In genomic region chr16:57999366-57999970, GRCh38 we compare ENCODE assay signal across 8 cellular contexts. TPM values are rescaled to one million over a fixed set of nuclear protein-coding genes. Genes with fewer than 3 reads are reported as not detected.
DNase-seq lines count a peak whose midpoint lies in the region; TF ChIP-seq lines count a peak whose summit lies in the region.

No MANE protein-coding gene starts in this region.

- TF ChIP-seq CTCF in CD14-positive monocyte (IDR thresholded peaks at IDR 0.05) (no peak), HL-60 (IDR thresholded peaks at IDR 0.05; ENCODE audit: insufficient read depth, low read length) (no peak), esophagus muscularis mucosa (IDR thresholded peaks at IDR 0.05) (no peak), osteoblast (IDR thresholded peaks at IDR 0.05; ENCODE audit: extremely low read depth, low read depth, low read length) (peak; percentile 13)

- peak overlapping the region; percentile 79 to 94 (median 91) for H3K27ac Mint-ChIP-seq in CD14-positive monocyte
- peak overlapping the region; percentile 83 for H3K27ac Mint-ChIP-seq in activated CD4-positive, alpha-beta memory T cell treated with anti-CD3 and anti-CD28 coated beads for 36 hours

- H3K79me2 ChIP-seq in osteoblast (ENCODE audit: insufficient read depth, low read length) = peaks cover 25% of the 10 kb centered on the region

- peaks cover 63% of the 10 kb centered on the region for H3K4me1 Mint-ChIP-seq in CD14-positive monocyte
- peaks cover 60% of the 10 kb centered on the region for H3K4me1 Mint-ChIP-seq in activated CD4-positive, alpha-beta memory T cell treated with anti-CD3 and anti-CD28 coated beads for 36 hours (ENCODE audit: low read depth)

- CTCF ChIA-PET in activated CD4-positive, alpha-beta memory T cell treated with anti-CD3 and anti-CD28 coated beads for 36 hours (lab: Charles Lee) = interaction anchor here (0.6 to 2.4 kb wide), 9 partner anchors 12 to 423 kb away, joined by 3 to 18 read pairs (median 4); partner anchors contain the start of gene KATNB1

- H3K27ac ChIP-seq in HL-60 (replicated peaks) = peak overlapping the region; percentile 72
- H3K27ac ChIP-seq in esophagus muscularis mucosa (replicated peaks in 1 of 4) = peak overlapping the region; percentile 87 to 96 (median 93)
- peak overlapping the region; percentile 45 for H3K27ac ChIP-seq in osteoblast (ENCODE audit: low read depth, low read length)

- POLR2A ChIA-PET in activated CD4-positive, alpha-beta memory T cell treated with anti-CD3 and anti-CD28 coated beads for 36 hours (lab: Charles Lee) = interaction anchor here (1.4 to 2.4 kb wide), 4 partner anchors 11 to 264 kb away, joined by 4 to 9 read pairs (median 4); partner anchors contain the start of genes CFAP20 and KATNB1

- intact Hi-C loops in CD14-positive monocyte (cut with micrococcal nuclease) = loop anchor here in 1 of 2 donors (2.0 kb wide), 1 partner anchor 15 kb away; no protein-coding TSS in a partner anchor
- intact Hi-C loops in activated CD4-positive, alpha-beta memory T cell treated with anti-CD3 and anti-CD28 coated beads for 36 hours (cut with micrococcal nuclease) = loop anchor here (1.0 to 2.0 kb wide), 3 partner anchors 14 to 409 kb away; no protein-coding TSS in a partner anchor
- intact Hi-C loops in esophagus muscularis mucosa (cut with DNase I) = no loop called here

- peak overlapping the region; percentile 79 to 86 for H3K4me3 Mint-ChIP-seq in CD14-positive monocyte
- H3K4me3 Mint-ChIP-seq in activated CD4-positive, alpha-beta memory T cell treated with anti-CD3 and anti-CD28 coated beads for 36 hours = peak overlapping the region; percentile 75

- H3K4me2 ChIP-seq in osteoblast (ENCODE audit: insufficient read depth, low read length) = peak overlapping the region; percentile 99

- peaks cover 43 to 51% of the 10 kb centered on the region in 2 donors for H3K36me3 Mint-ChIP-seq in CD14-positive monocyte
- H3K36me3 Mint-ChIP-seq in activated CD4-positive, alpha-beta memory T cell treated with anti-CD3 and anti-CD28 coated beads for 36 hours = peaks cover 19% of the 10 kb centered on the region

- H3K9me3 ChIP-seq in esophagus muscularis mucosa = no peaks in the 10 kb centered on the region
- no peaks in the 10 kb centered on the region for H3K9me3 ChIP-seq in osteoblast (ENCODE audit: low read depth, low read length)

- TF ChIP-seq POLR2A in esophagus muscularis mucosa (IDR thresholded peaks at IDR 0.05; ENCODE audit: low read depth) = no peak

- H3K4me1 ChIP-seq in esophagus muscularis mucosa (peaks cover 34 to 53% (median 42%) of the 10 kb centered on the region in 4 donors), osteoblast (ENCODE audit: insufficient read depth, low read length) (peaks cover 20% of the 10 kb centered on the region)

- H4K20me1 ChIP-seq in osteoblast (ENCODE audit: insufficient read depth, low read length) = peaks cover 36% of the 10 kb centered on the region

- DNase-seq in CD14-positive monocyte (ENCODE audit: low spot score) (no peak), HL-60 (ENCODE audit: low read depth in 1 of 2, low spot score in 1 of 2) (peak in 1 of 2 experiments; percentile 70), esophagus muscularis mucosa (ENCODE audit: extremely low spot score) (no peak), osteoblast (ENCODE audit: insufficient read length, low spot score, missing footprints) (peak; percentile 95), NCI-H524 treated with DMSO at 0.1 percent for 48 hours (lab: John Stamatoyannopoulos, UW) (no peak), HuH-7 (ENCODE audit: low spot score) (no peak), NCI-H774 (lab: John Stamatoyannopoulos, UW) (no peak)
- DNase-seq in activated CD4-positive, alpha-beta memory T cell treated with anti-CD3 and anti-CD28 coated beads for 36 hours = peak; percentile 58

- 13% methylated on average over 4 of the region's 6 CpGs for WGBS in esophagus muscularis mucosa

- H3K27me3 Mint-ChIP-seq in CD14-positive monocyte (ENCODE audit: low read depth in 3 of 3) = no peaks in the 10 kb centered on the region
- H3K27me3 Mint-ChIP-seq in activated CD4-positive, alpha-beta memory T cell treated with anti-CD3 and anti-CD28 coated beads for 36 hours = no peaks in the 10 kb centered on the region

- no peaks in the 10 kb centered on the region for H3K27me3 ChIP-seq in HL-60 (ENCODE audit: insufficient read depth, poor library complexity, severe bottlenecking)
- H3K27me3 ChIP-seq in esophagus muscularis mucosa = no peaks in the 10 kb centered on the region
- no peaks in the 10 kb centered on the region for H3K27me3 ChIP-seq in osteoblast (ENCODE audit: insufficient read depth, low read length)

- peak overlapping the region; percentile 6 for H2AFZ ChIP-seq in osteoblast (ENCODE audit: low read length)

- H3K36me3 ChIP-seq in esophagus muscularis mucosa = peaks cover 35 to 57% (median 47%) of the 10 kb centered on the region in 4 donors
- H3K36me3 ChIP-seq in osteoblast (ENCODE audit: insufficient read depth, low read length) = peaks cover 46% of the 10 kb centered on the region

- TF ChIP-seq EP300 in esophagus muscularis mucosa (IDR thresholded peaks at IDR 0.05) = no peak

- H3K4me3 ChIP-seq in HL-60 (replicated peaks; ENCODE audit: insufficient read depth, low read length) (peak overlapping the region; percentile 49), esophagus muscularis mucosa (peak overlapping the region; percentile 69 to 95 (median 82)), osteoblast (ENCODE audit: insufficient read depth, low read length) (peak overlapping the region; percentile 97)

- H3K9me3 Mint-ChIP-seq in CD14-positive monocyte = peaks cover 0 to 2% (median 0%) of the 10 kb centered on the region in 7 donors
- H3K9me3 Mint-ChIP-seq in activated CD4-positive, alpha-beta memory T cell treated with anti-CD3 and anti-CD28 coated beads for 36 hours = no peaks in the 10 kb centered on the region

RNA-seq across cellular contexts. Expression of gene ZNF319, which starts 1.0 kb away (rescaled TPM):
- polyA plus RNA-seq in CD14-positive monocyte = 1 to 10 TPM; 1.9 to 4.7 TPM
- 1 to 10 TPM; 6.5 to 8.1 TPM for total RNA-seq in activated CD4-positive, alpha-beta memory T cell treated with anti-CD3 and anti-CD28 coated beads for 36 hours
- 10 to 100 TPM in 2 of 4 donors, 1 to 10 TPM in 2; 7.1 to 20.9 (median 12.8) TPM for total RNA-seq in esophagus muscularis mucosa
- 4.3 and 5.6 TPM in 2 replicates for total RNA-seq in osteoblast

RNA-seq across cellular contexts. Expression of gene USB1, which starts 1.7 kb away (rescaled TPM):
- 10 to 100 TPM; 25.7 to 44.4 TPM for polyA plus RNA-seq in CD14-positive monocyte
- total RNA-seq in activated CD4-positive, alpha-beta memory T cell treated with anti-CD3 and anti-CD28 coated beads for 36 hours = 10 to 100 TPM; 42.2 to 46.0 TPM
- 10 to 100 TPM; 31.5 to 51.1 (median 33.3) TPM for total RNA-seq in esophagus muscularis mucosa
- total RNA-seq in osteoblast = 17.7 and 19.2 TPM in 2 replicates

RNA-seq across cellular contexts. Expression of gene MMP15, which starts 26.1 kb away (rescaled TPM):
- not detected for polyA plus RNA-seq in CD14-positive monocyte
- total RNA-seq in activated CD4-positive, alpha-beta memory T cell treated with anti-CD3 and anti-CD28 coated beads for 36 hours = under 1 TPM; 0.46 to 0.71 TPM
- total RNA-seq in esophagus muscularis mucosa = 10 to 100 TPM in 2 of 4 donors, 1 to 10 TPM in 2; 3.8 to 16.3 (median 8.7) TPM
- total RNA-seq in osteoblast = 7.7 and 9.4 TPM in 2 replicates

RNA-seq across cellular contexts. Expression of gene CNGB1, which starts 28.5 kb away (rescaled TPM):
- polyA plus RNA-seq in CD14-positive monocyte = not detected
- total RNA-seq in activated CD4-positive, alpha-beta memory T cell treated with anti-CD3 and anti-CD28 coated beads for 36 hours = not detected
- total RNA-seq in esophagus muscularis mucosa = under 1 TPM; under 0.01 to 0.97 (median 0.31) TPM
- not detected in 2 replicates for total RNA-seq in osteoblast

Comparison
In these comparisons a context has a peak if more than half of its experiments do, and no peak if none do; other contexts are left out.
1. DNase-seq: peak in activated CD4-positive, alpha-beta memory T cell treated with anti-CD3 and anti-CD28 coated beads for 36 hours (single experiment) and osteoblast (single experiment); none in CD14-positive monocyte (single experiment), esophagus muscularis mucosa (single experiment), NCI-H524 treated with DMSO at 0.1 percent for 48 hours (single experiment), HuH-7 (single experiment) and NCI-H774 (single experiment).
2. Peak in every context shown above with its lines, with median percentiles within 50 percentile points of each other: H3K27ac ChIP-seq and H3K4me3 ChIP-seq.